ENCODE assay signal across 33 cellular contexts in genomic region chr13:81153478-81153877, GRCh38.
"Had no signal": no experiment of that assay in that cellular context is flagged by ENCODE, and none has a peak within 500 bp of the region (broad histone marks: within the 10 kb centered on the region; RNA-seq: fewer than 3 reads in every experiment).

No MANE protein-coding gene starts in this region.

- H3K9me3 ChIP-seq: adrenal gland, ascending aorta, body of pancreas, breast epithelium had no signal

- H3K36me3 ChIP-seq: adrenal gland, ascending aorta, brain microvascular endothelial cell, breast epithelium, cardiac muscle cell had no signal

- ATAC-seq: activated naive CD4-positive, alpha-beta T cell treated with anti-CD3 and anti-CD28 coated beads, Interleukin-2, amount 50 U/mL, for 72 hours; activated naive CD8-positive, alpha-beta T cell treated with anti-CD3 and anti-CD28 coated beads, Interleukin-2, amount 50 U/mL, for 24 hours; activated T-cell treated with anti-CD3 and anti-CD28 coated beads, Interleukin-2, amount 50 U/mL, for 4 hours; activated T-cell treated with anti-CD3 and anti-CD28 coated beads, Interleukin-2, amount 50 U/mL, for 72 hours; activated T-helper 17 cell treated with anti-CD3 and anti-CD28 coated beads, Interleukin-2, amount 50 U/mL, for 72 hours; body of pancreas had no signal

- H3K4me1 ChIP-seq: adrenal gland, ascending aorta, body of pancreas, breast epithelium had no signal

- H3K4me3 ChIP-seq: adrenal gland, ascending aorta, body of pancreas, breast epithelium, cardiac muscle cell had no signal

- FAIRE-seq: astrocyte, bronchial epithelial cell had no signal

- DNase-seq: activated effector memory CD4-positive, alpha-beta T cell treated with anti-CD3 and anti-CD28 coated beads, Interleukin-2, amount 50 U/mL, for 16 hours; activated effector memory CD4-positive, alpha-beta T cell treated with Interleukin-2 at 50 U/mL for 16 hours; activated gamma-delta T cell; activated gamma-delta T cell treated with Interleukin-2 at 50 U/mL for 16 hours; activated naive CD4-positive, alpha-beta T cell; activated naive CD4-positive, alpha-beta T cell treated with anti-CD3 and anti-CD28 coated beads for 36 hours; activated naive CD4-positive, alpha-beta T cell treated with anti-CD3 and anti-CD28 coated beads, Interleukin-2, amount 10 ng/mL, durations not matched to agents 7 days and 5 days; activated naive CD4-positive, alpha-beta T cell treated with anti-CD3 and anti-CD28 coated beads, Interleukin-2, amount 50 U/mL, for 16 hours; activated naive CD4-positive, alpha-beta T cell treated with Interleukin-2 at 50 U/mL for 16 hours; activated naive CD8-positive, alpha-beta T cell treated with anti-CD3 and anti-CD28 coated beads for 36 hours; activated naive CD8-positive, alpha-beta T cell treated with anti-CD3 and anti-CD28 coated beads, Interleukin-2, amount 10 ng/mL, durations not matched to agents 7 days and 5 days; activated naive CD8-positive, alpha-beta T cell treated with anti-CD3 and anti-CD28 coated beads, Interleukin-2, amount 50 U/mL, for 24 hours; activated T-cell treated with anti-CD3 and anti-CD28 coated beads, Interleukin-2, amount 50 U/mL, for 24 hours; activated T-cell treated with anti-CD3 and anti-CD28 coated beads, Interleukin-2, amount 50 U/mL, for 4 hours; activated T-cell treated with anti-CD3 and anti-CD28 coated beads, Interleukin-2, amount 50 U/mL, for 48 hours; activated T-cell treated with anti-CD3 and anti-CD28 coated beads, Interleukin-2, amount 50 U/mL, for 72 hours; adrenal gland; amniotic stem cell; amygdala; anterior cingulate cortex; aorta; body of pancreas; brain microvascular endothelial cell; caudate nucleus; central memory CD4-positive, alpha-beta T cell; cerebellar nuclear complex had no signal

- H3K27me3 ChIP-seq: adrenal gland, ascending aorta, body of pancreas, brain microvascular endothelial cell, breast epithelium, cardiac muscle cell had no signal

- H3K27ac ChIP-seq: adrenal gland, ascending aorta, body of pancreas, brain microvascular endothelial cell, breast epithelium, cardiac muscle cell had no signal
